Comparison of ENCODE assay signal across 11 cellular contexts in genomic region chr5:41695920-41696582, GRCh38.
DNase-seq lines count a peak whose midpoint lies in the region; ATAC-seq, FAIRE-seq and TF ChIP-seq lines count a peak whose summit lies in the region.
"Had no signal": no experiment of that assay in that cellular context is flagged by ENCODE, and none has a peak within 500 bp of the region (broad histone marks: within the 10 kb centered on the region; RNA-seq: fewer than 3 reads in every experiment).

No MANE protein-coding gene starts in this region.

- H3K4me1 Mint-ChIP-seq in nephron progenitor cell, result no peaks in the 10 kb centered on the region

- no peak for FAIRE-seq in endothelial cell of umbilical vein (lab: Jason Lieb, UNC)

- no peak overlapping the region for H3K4me2 ChIP-seq in endothelial cell of umbilical vein (ENCODE audit: insufficient read depth, low read length)

- BruUV-seq in endothelial cell of umbilical vein (replicated peaks; lab: Mats Ljungman, UMichigan), result no TSS peak

- peak; percentile 29 for DNase-seq in BE2C
- DNase-seq in endothelial cell of umbilical vein (ENCODE audit: low read depth, low spot score), result no peak
- DNase-seq in NCI-H1436 treated with DMSO at 0.1 percent for 48 hours (lab: John Stamatoyannopoulos, UW), result no peak
- DNase-seq in ureter (ENCODE audit: low spot score), result no peak
- DNase-seq in nephron progenitor cell, result no peak
- DNase-seq in activated CD4-positive, alpha-beta T cell treated with anti-CD3 and anti-CD28 coated beads, Interleukin-2, amount 50 U/mL, for 48 hours, result no peak
- DNase-seq: activated naive CD4-positive, alpha-beta T cell treated with anti-CD3 and anti-CD28 coated beads for 36 hours had no signal

- H3K9me3 Mint-ChIP-seq in nephron progenitor cell, result no peaks in the 10 kb centered on the region

- no peaks in the 10 kb centered on the region for H3K9me1 ChIP-seq in endothelial cell of umbilical vein (replicated peaks; ENCODE audit: control insufficient read depth, extremely low read depth, insufficient read depth, low read length)

- no peak overlapping the region for H3K9ac ChIP-seq in endothelial cell of umbilical vein (replicated peaks; ENCODE audit: extremely low read depth, insufficient read depth, low read length)

- no peaks in the 10 kb centered on the region for H3K36me3 Mint-ChIP-seq in nephron progenitor cell (ENCODE audit: low read depth)

- intact Hi-C loops in endothelial cell of umbilical vein (cut with micrococcal nuclease), result loop anchor here (1.0 kb wide), 2 partner anchors 39 to 147 kb away; no protein-coding TSS in a partner anchor

- H3K27ac Mint-ChIP-seq in nephron progenitor cell, result no peak overlapping the region
- H3K27ac Mint-ChIP-seq: activated naive CD4-positive, alpha-beta T cell treated with anti-CD3 and anti-CD28 coated beads for 36 hours had no signal

- H4K20me1 ChIP-seq in endothelial cell of umbilical vein (replicated peaks; ENCODE audit: control insufficient read depth, extremely low read depth, insufficient read depth, low read length), result no peaks in the 10 kb centered on the region

- TF ChIP-seq POLR2A in endothelial cell of umbilical vein (IDR thresholded peaks at IDR 0.05; ENCODE audit: low read depth, low read length), result no peak

- H3K4me1 ChIP-seq in BE2C, result no peaks in the 10 kb centered on the region
- H3K4me1 ChIP-seq in endothelial cell of umbilical vein (ENCODE audit: control insufficient read depth, extremely low read depth, insufficient read depth, low read length), result no peaks in the 10 kb centered on the region
- H3K4me1 ChIP-seq: HAP-1, right atrium auricular region had no signal

- no peaks in the 10 kb centered on the region for H3K27me3 Mint-ChIP-seq in nephron progenitor cell (ENCODE audit: low read depth, poor library complexity)

- no peaks in the 10 kb centered on the region for H3K9me3 ChIP-seq in BE2C
- no peaks in the 10 kb centered on the region for H3K9me3 ChIP-seq in endothelial cell of umbilical vein (replicated peaks; ENCODE audit: control insufficient read depth, insufficient read depth, low read length)
- H3K9me3 ChIP-seq: HAP-1, right atrium auricular region had no signal

- H3K36me3 ChIP-seq in BE2C (no peaks in the 10 kb centered on the region), endothelial cell of umbilical vein (ENCODE audit: control insufficient read depth in 2 of 2, extremely low read depth in 1 of 2, insufficient read depth in 2 of 2, low read length in 2 of 2) (no peaks in the 10 kb centered on the region)
- H3K36me3 ChIP-seq: HAP-1, right atrium auricular region had no signal

- H3K27ac ChIP-seq in endothelial cell of umbilical vein (ENCODE audit: insufficient read depth, low read depth, low read length), result no peak overlapping the region
- H3K27ac ChIP-seq: right atrium auricular region had no signal

- no peak overlapping the region for H3K4me3 Mint-ChIP-seq in nephron progenitor cell
- H3K4me3 Mint-ChIP-seq: activated naive CD4-positive, alpha-beta T cell treated with anti-CD3 and anti-CD28 coated beads for 36 hours had no signal

- peak; percentile 69 for ATAC-seq in GM19328 (IDR thresholded peaks at IDR 0.05; ENCODE audit: unreplicated experiment)
- peak; percentile 50 for ATAC-seq in HG03565 (IDR thresholded peaks at IDR 0.05; ENCODE audit: unreplicated experiment)

- H3K4me3 ChIP-seq in BE2C (ENCODE audit: low read depth, low read length), result no peak overlapping the region
- H3K4me3 ChIP-seq in endothelial cell of umbilical vein (replicated peaks in 1 of 3; ENCODE audit: insufficient read depth in 1 of 3, low read depth in 1 of 3, low read length in 3 of 3), result no peak overlapping the region
- H3K4me3 ChIP-seq: HAP-1, right atrium auricular region had no signal

- TF ChIP-seq CTCF in BE2C (IDR thresholded peaks at IDR 0.05; ENCODE audit: low read depth, low read length) (peak; percentile 71), endothelial cell of umbilical vein (IDR thresholded peaks at IDR 0.05; ENCODE audit: extremely low read depth in 1 of 2, insufficient read depth in 1 of 2, low read depth in 1 of 2, low read length in 2 of 2) (peak; percentile 17 to 34), nephron progenitor cell (IDR thresholded peaks at IDR 0.05) (no peak)

- CTCF ChIA-PET in endothelial cell of umbilical vein (lab: Charles Lee), result interaction anchor here (0.6 to 3.6 kb wide), 9 partner anchors 8 to 426 kb away, joined by 3 to 39 read pairs (median 4); no protein-coding TSS in a partner anchor

- H3K27me3 ChIP-seq in BE2C, result no peaks in the 10 kb centered on the region
- peaks cover 6 to 11% of the 10 kb centered on the region in 2 experiments for H3K27me3 ChIP-seq in endothelial cell of umbilical vein (ENCODE audit: control insufficient read depth in 2 of 2, insufficient read depth in 2 of 2, low read length in 2 of 2)
- H3K27me3 ChIP-seq: right atrium auricular region had no signal

- H3K79me2 ChIP-seq in endothelial cell of umbilical vein (ENCODE audit: control insufficient read depth, insufficient read depth, low read length), result no peaks in the 10 kb centered on the region

- dilution Hi-C loops in endothelial cell of umbilical vein (cut with MboI; ENCODE audit: extremely low pct_ligation_motif_present, low sequenced_read_pairs), result no loop called here

- POLR2A ChIA-PET in endothelial cell of umbilical vein (lab: Charles Lee), result no interaction called here

- H2AFZ ChIP-seq in endothelial cell of umbilical vein (ENCODE audit: low read depth, low read length), result no peak overlapping the region

TF ChIP-seq in endothelial cell of umbilical vein, 7 proteins besides CTCF, POLR2A, EP300 and RAD21:
- TF ChIP-seq MYC (IDR thresholded peaks at IDR 0.05; ENCODE audit: low read depth, low read length), result no peak
- TF ChIP-seq JUN (IDR thresholded peaks at IDR 0.05; ENCODE audit: borderline replicate concordance, insufficient read depth, insufficient read length, low read depth), result no peak
